Comparison of ENCODE assay signal across 14 cellular contexts in the genomic region with DNA sequence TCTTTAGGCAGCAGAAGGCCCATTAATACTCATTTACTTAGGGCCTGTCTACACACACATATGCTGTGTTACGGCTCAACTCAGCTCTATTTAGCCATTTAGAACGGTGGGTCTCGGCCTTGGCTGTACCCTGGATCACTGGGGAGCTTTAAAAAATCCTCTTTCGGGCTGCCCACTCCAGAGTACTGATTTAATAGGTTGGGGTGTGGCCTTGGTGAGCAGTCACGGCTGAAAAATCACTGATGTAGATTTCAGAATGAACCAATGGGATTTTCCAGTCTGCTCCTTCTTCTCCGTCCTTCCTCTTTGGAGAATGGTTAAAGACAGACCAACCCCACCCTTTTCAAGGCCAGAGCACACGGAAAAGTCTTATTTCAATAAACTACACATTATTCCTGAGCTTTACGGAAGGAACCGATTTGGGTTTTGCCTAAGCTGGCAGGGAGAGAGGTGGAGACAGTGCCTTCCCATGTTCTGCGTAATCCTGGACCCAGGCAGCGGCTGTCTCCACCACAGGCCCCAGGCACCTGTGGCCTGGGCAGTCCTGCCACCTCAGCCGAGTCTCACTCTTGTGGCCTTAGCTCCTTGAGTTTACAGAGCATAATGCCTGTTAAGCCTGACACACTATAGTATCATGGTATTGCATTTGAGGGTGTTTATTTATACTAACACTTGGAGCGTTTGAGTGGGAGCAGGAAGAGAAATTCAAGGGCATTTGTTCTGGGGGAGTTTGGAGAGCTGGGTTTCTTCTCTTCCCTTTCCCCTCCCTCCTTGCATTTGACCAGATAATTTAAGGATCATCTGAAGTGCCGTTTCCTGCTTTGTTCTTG.
A peak's percentile ranks its signal among the peaks of the same experiment; 100 is the strongest.
DNase-seq lines count a peak whose midpoint lies in the region; ATAC-seq and TF ChIP-seq lines count a peak whose summit lies in the region.
"Had no signal": no experiment of that assay in that cellular context is flagged by ENCODE, and none has a peak within 500 bp of the region (broad histone marks: within the 10 kb centered on the region; RNA-seq: fewer than 3 reads in every experiment).

No MANE protein-coding gene starts in this region.

- no peak overlapping the region for H2BK5ac ChIP-seq in mesenchymal stem cell (ENCODE audit: low read depth, low read length, poor library complexity, severe bottlenecking)

- H2BK12ac ChIP-seq in mesenchymal stem cell (ENCODE audit: low read length in 2 of 2), result peak overlapping the region; percentile 76 to 81

- H3K79me1 ChIP-seq in mesenchymal stem cell (replicated peaks; ENCODE audit: low read length, poor library complexity, severe bottlenecking), result peaks cover 22% of the 10 kb centered on the region

- H3K9me3 ChIP-seq in mesenchymal stem cell (ENCODE audit: control insufficient read depth, low read length), result no peaks in the 10 kb centered on the region
- no peaks in the 10 kb centered on the region for H3K9me3 ChIP-seq in thymus (ENCODE audit: control insufficient read depth)
- H3K9me3 ChIP-seq: lower lobe of right lung, tibial artery had no signal

- POLR2A ChIA-PET in activated CD8-positive, alpha-beta T cell treated with anti-CD3 and anti-CD28 coated beads, Interleukin-2, amount 10 ng/mL, durations not matched to agents 7 days and 5 days (lab: Charles Lee), result interaction anchor here (0.6 kb wide), 1 partner anchor 27 kb away, joined by 4 read pairs; no protein-coding TSS in a partner anchor
- POLR2A ChIA-PET in activated CD8-positive, alpha-beta T cell treated with anti-CD3 and anti-CD28 coated beads for 36 hours (lab: Charles Lee), result interaction anchor here (1.1 kb wide), 1 partner anchor 37 kb away, joined by 3 read pairs; no protein-coding TSS in a partner anchor

- CTCF ChIA-PET in activated CD8-positive, alpha-beta T cell treated with anti-CD3 and anti-CD28 coated beads, Interleukin-2, amount 10 ng/mL, durations not matched to agents 7 days and 5 days (lab: Charles Lee), result interaction anchor here (1.5 kb wide), 1 partner anchor 278 kb away, joined by 6 read pairs; no protein-coding TSS in a partner anchor
- CTCF ChIA-PET in activated CD8-positive, alpha-beta T cell treated with anti-CD3 and anti-CD28 coated beads for 36 hours (lab: Charles Lee), result interaction anchor here (1.4 kb wide), 1 partner anchor 279 kb away, joined by 5 read pairs; no protein-coding TSS in a partner anchor

- peak overlapping the region; percentile 55 for H4K91ac ChIP-seq in mesenchymal stem cell (ENCODE audit: low read length)

- H3K27ac Mint-ChIP-seq in activated CD8-positive, alpha-beta T cell treated with anti-CD3 and anti-CD28 coated beads, Interleukin-2, amount 10 ng/mL, durations not matched to agents 7 days and 5 days, result peak overlapping the region; percentile 4
- no peak overlapping the region for H3K27ac Mint-ChIP-seq in activated CD8-positive, alpha-beta T cell treated with anti-CD3 and anti-CD28 coated beads for 36 hours

- H3K9me3 Mint-ChIP-seq in activated CD8-positive, alpha-beta T cell treated with anti-CD3 and anti-CD28 coated beads, Interleukin-2, amount 10 ng/mL, durations not matched to agents 7 days and 5 days (ENCODE audit: insufficient read depth), result no peaks in the 10 kb centered on the region
- H3K9me3 Mint-ChIP-seq in activated CD8-positive, alpha-beta T cell treated with anti-CD3 and anti-CD28 coated beads for 36 hours, result no peaks in the 10 kb centered on the region

- no peak for ATAC-seq in activated CD8-positive, alpha-beta T cell treated with anti-CD3 and anti-CD28 coated beads, Interleukin-2, amount 10 ng/mL, durations not matched to agents 7 days and 5 days
- no peak for ATAC-seq in activated CD8-positive, alpha-beta T cell treated with anti-CD3 and anti-CD28 coated beads for 36 hours

- H3K36me3 Mint-ChIP-seq in activated CD8-positive, alpha-beta T cell treated with anti-CD3 and anti-CD28 coated beads, Interleukin-2, amount 10 ng/mL, durations not matched to agents 7 days and 5 days (ENCODE audit: low read depth), result no peaks in the 10 kb centered on the region
- H3K36me3 Mint-ChIP-seq in activated CD8-positive, alpha-beta T cell treated with anti-CD3 and anti-CD28 coated beads for 36 hours (ENCODE audit: low read depth), result peaks cover 2% of the 10 kb centered on the region

- H3K27me3 Mint-ChIP-seq in activated CD8-positive, alpha-beta T cell treated with anti-CD3 and anti-CD28 coated beads, Interleukin-2, amount 10 ng/mL, durations not matched to agents 7 days and 5 days (ENCODE audit: low read depth), result no peaks in the 10 kb centered on the region
- H3K27me3 Mint-ChIP-seq in activated CD8-positive, alpha-beta T cell treated with anti-CD3 and anti-CD28 coated beads for 36 hours, result no peaks in the 10 kb centered on the region

- H3K23ac ChIP-seq in mesenchymal stem cell (ENCODE audit: low read length in 2 of 2), result no peak overlapping the region

- no peak overlapping the region for H3K4me3 ChIP-seq in mesenchymal stem cell (ENCODE audit: insufficient read depth in 1 of 2, low read depth in 1 of 2, low read length in 2 of 2)
- no peak overlapping the region for H3K4me3 ChIP-seq in thymus (ENCODE audit: low read length)
- H3K4me3 ChIP-seq: lower lobe of right lung, tibial artery had no signal

- H3K18ac ChIP-seq in mesenchymal stem cell (ENCODE audit: low read depth in 1 of 2, low read length in 2 of 2), result peak overlapping the region; percentile 53 to 58

- no peak overlapping the region for H2BK120ac ChIP-seq in mesenchymal stem cell (ENCODE audit: low read depth, low read length)

- no peak overlapping the region for H3K27ac ChIP-seq in mesenchymal stem cell (ENCODE audit: low read length, poor library complexity, severe bottlenecking)
- peak overlapping the region; percentile 21 for H3K27ac ChIP-seq in thymus (ENCODE audit: low read depth)
- H3K27ac ChIP-seq: lower lobe of right lung, tibial artery had no signal

- no peak overlapping the region for H3K9ac ChIP-seq in mesenchymal stem cell (ENCODE audit: low read length)

- H2AFZ ChIP-seq in mesenchymal stem cell (ENCODE audit: low read depth, low read length), result no peak overlapping the region

- H3K36me3 ChIP-seq in mesenchymal stem cell (ENCODE audit: control insufficient read depth in 1 of 2, insufficient read depth in 2 of 2, low read depth in 1 of 2, low read length in 2 of 2) (peaks cover 0 to 3% of the 10 kb centered on the region in 2 experiments), thymus (ENCODE audit: control insufficient read depth, insufficient read depth) (no peaks in the 10 kb centered on the region)
- H3K36me3 ChIP-seq: lower lobe of right lung, tibial artery had no signal

- no peaks in the 10 kb centered on the region for H3K27me3 ChIP-seq in mesenchymal stem cell (ENCODE audit: control insufficient read depth in 1 of 2, insufficient read depth in 1 of 2, low read length in 2 of 2)
- H3K27me3 ChIP-seq in thymus (ENCODE audit: control insufficient read depth, insufficient read depth), result no peaks in the 10 kb centered on the region
- H3K27me3 ChIP-seq: tibial artery had no signal

- H3K4me1 ChIP-seq in mesenchymal stem cell (ENCODE audit: control insufficient read depth, insufficient read depth, low read depth, low read length) (peaks cover 20% of the 10 kb centered on the region), thymus (ENCODE audit: control insufficient read depth, insufficient read depth, low read length) (peaks cover 54% of the 10 kb centered on the region)

- H2AK5ac ChIP-seq in mesenchymal stem cell (ENCODE audit: low read length, severe bottlenecking), result peak overlapping the region; percentile 24

- DNase-seq in activated CD8-positive, alpha-beta T cell treated with anti-CD3 and anti-CD28 coated beads, Interleukin-2, amount 10 ng/mL, durations not matched to agents 7 days and 5 days, result no peak
- DNase-seq in activated CD8-positive, alpha-beta T cell treated with anti-CD3 and anti-CD28 coated beads for 36 hours, result no peak
- peak; percentile 23 for DNase-seq in NOMO-1 treated with dmso at 0.1 percent for 144 hours (lab: John Stamatoyannopoulos, UW; ENCODE audit: unreplicated experiment)
- DNase-seq in mesenchymal stem cell, result peak; percentile 85
- DNase-seq in NCI-H146 treated with DMSO at 0.1 percent for 48 hours (lab: John Stamatoyannopoulos, UW; ENCODE audit: unreplicated experiment), result no peak
- DNase-seq in GM10266 (ENCODE audit: extremely low spot score), result no peak
- DNase-seq in NK-92 treated with Interleukin-12 subunit alpha and Interleukin-12 subunit beta, amount 100 ng/mL, for 24 hours (lab: John Stamatoyannopoulos, UW), result no peak
- DNase-seq: amniotic stem cell, GDM1, lower lobe of right lung, NCI-H1105 treated with DMSO at 0.1 percent for 48 hours, RPMI8226, tibial artery had no signal

- H3K4me3 Mint-ChIP-seq in activated CD8-positive, alpha-beta T cell treated with anti-CD3 and anti-CD28 coated beads, Interleukin-2, amount 10 ng/mL, durations not matched to agents 7 days and 5 days, result no peak overlapping the region
- no peak overlapping the region for H3K4me3 Mint-ChIP-seq in activated CD8-positive, alpha-beta T cell treated with anti-CD3 and anti-CD28 coated beads for 36 hours

- H3K4me2 ChIP-seq in mesenchymal stem cell (ENCODE audit: low read length, poor library complexity, severe bottlenecking), result no peak overlapping the region

- H2BK15ac ChIP-seq in mesenchymal stem cell (ENCODE audit: low read depth, poor library complexity, severe bottlenecking), result no peak overlapping the region

- H3K14ac ChIP-seq in mesenchymal stem cell (ENCODE audit: low read length in 2 of 2), result peak overlapping the region in 1 of 2 experiments; percentile 45

- no peak for TF ChIP-seq CTCF in activated CD8-positive, alpha-beta T cell treated with anti-CD3 and anti-CD28 coated beads for 36 hours (IDR thresholded peaks at IDR 0.05)
- no peak for TF ChIP-seq CTCF in GM10266 (IDR thresholded peaks at IDR 0.05; ENCODE audit: control insufficient read depth, insufficient read depth, low read depth, missing control alignments)

- H3K4ac ChIP-seq in mesenchymal stem cell (ENCODE audit: low read depth in 1 of 2, low read length in 2 of 2), result peak overlapping the region in 1 of 2 experiments; percentile 14

- WGBS in mesenchymal stem cell, result 43% methylated on average over 14 of the region's 14 CpGs
- whole genome bisulfite sequencing in thymus, result 88% methylated on average over 14 of the region's 14 CpGs

- H4K8ac ChIP-seq in mesenchymal stem cell (ENCODE audit: low read length), result peak overlapping the region; percentile 50

- intact Hi-C loops in activated CD8-positive, alpha-beta T cell treated with anti-CD3 and anti-CD28 coated beads for 36 hours (cut with micrococcal nuclease), result no loop called here

- H3K4me1 Mint-ChIP-seq in activated CD8-positive, alpha-beta T cell treated with anti-CD3 and anti-CD28 coated beads, Interleukin-2, amount 10 ng/mL, durations not matched to agents 7 days and 5 days (ENCODE audit: low read depth), result peaks cover 19% of the 10 kb centered on the region
- H3K4me1 Mint-ChIP-seq in activated CD8-positive, alpha-beta T cell treated with anti-CD3 and anti-CD28 coated beads for 36 hours (ENCODE audit: low read depth), result peaks cover 14% of the 10 kb centered on the region

Comparison
In these comparisons a context has a peak if more than half of its experiments do, and no peak if none do; other contexts are left out.
1. DNase-seq: peak in NOMO-1 treated with dmso at 0.1 percent for 144 hours (single experiment) and mesenchymal stem cell (single experiment); none in activated CD8-positive, alpha-beta T cell treated with anti-CD3 and anti-CD28 coated beads, Interleukin-2, amount 10 ng/mL, durations not matched to agents 7 days and 5 days (single experiment), activated CD8-positive, alpha-beta T cell treated with anti-CD3 and anti-CD28 coated beads for 36 hours (single experiment), NCI-H146 treated with DMSO at 0.1 percent for 48 hours (single experiment), GM10266 (single experiment) and NK-92 treated with Interleukin-12 subunit alpha and Interleukin-12 subunit beta, amount 100 ng/mL, for 24 hours (single experiment).